ENCODE assay signal across 2 cellular contexts in genomic region chr13:29943301-29944085, GRCh38.
TF ChIP-seq lines count a peak whose summit lies in the region.

No MANE protein-coding gene starts in this region.

TF ChIP-seq in GM23338, 12 proteins besides CTCF, POLR2A, EP300 and RAD21 (continued from another document):
- peak; percentile 12; the same call in 1 of the 2 replicates for TF ChIP-seq ZNF462 (CRISPR knock-in tag; IDR thresholded peaks at IDR 0.05)
- no peak for TF ChIP-seq STAT1 (IDR thresholded peaks at IDR 0.05; ENCODE audit: unreplicated experiment)

TF ChIP-seq in SK-N-SH treated with all-trans-retinoic acid at 6 μM for 48 hours, 23 proteins besides CTCF, POLR2A, EP300 and RAD21 (continued from another document):
- no peak for TF ChIP-seq TSHZ2 (CRISPR knock-in tag; IDR thresholded peaks at IDR 0.05)
- TF ChIP-seq, protein P1, sequence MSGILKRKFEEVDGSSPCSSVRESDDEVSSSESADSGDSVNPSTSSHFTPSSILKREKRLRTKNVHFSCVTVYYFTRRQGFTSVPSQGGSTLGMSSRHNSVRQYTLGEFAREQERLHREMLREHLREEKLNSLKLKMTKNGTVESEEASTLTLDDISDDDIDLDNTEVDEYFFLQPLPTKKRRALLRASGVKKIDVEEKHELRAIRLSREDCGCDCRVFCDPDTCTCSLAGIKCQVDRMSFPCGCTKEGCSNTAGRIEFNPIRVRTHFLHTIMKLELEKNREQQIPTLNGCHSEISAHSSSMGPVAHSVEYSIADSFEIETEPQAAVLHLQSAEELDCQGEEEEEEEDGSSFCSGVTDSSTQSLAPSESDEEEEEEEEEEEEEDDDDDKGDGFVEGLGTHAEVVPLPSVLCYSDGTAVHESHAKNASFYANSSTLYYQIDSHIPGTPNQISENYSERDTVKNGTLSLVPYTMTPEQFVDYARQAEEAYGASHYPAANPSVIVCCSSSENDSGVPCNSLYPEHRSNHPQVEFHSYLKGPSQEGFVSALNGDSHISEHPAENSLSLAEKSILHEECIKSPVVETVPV (CRISPR knock-in tag; IDR thresholded peaks at IDR 0.05) = no peak
- TF ChIP-seq ESRRG (CRISPR knock-in tag; IDR thresholded peaks at IDR 0.05) = no peak
- no peak for TF ChIP-seq ZNF565 (CRISPR knock-in tag; conservative IDR thresholded peaks at IDR 0.05; ENCODE audit: low read depth)
- no peak for TF ChIP-seq OSR1 (CRISPR knock-in tag; IDR thresholded peaks at IDR 0.05)
- TF ChIP-seq TOX (CRISPR knock-in tag; IDR thresholded peaks at IDR 0.05; ENCODE audit: borderline replicate concordance) = no peak
- TF ChIP-seq CSDC2 (CRISPR knock-in tag; IDR thresholded peaks at IDR 0.05) = no peak
- TF ChIP-seq ARNTL (CRISPR knock-in tag; IDR thresholded peaks at IDR 0.05; ENCODE audit: borderline replicate concordance, low read depth) = no peak
- TF ChIP-seq RARB (CRISPR knock-in tag; IDR thresholded peaks at IDR 0.05) = no peak
